ENCODE assay signal across 8 cellular contexts in genomic region chr2:55050133-55050994, GRCh38. TPM values are rescaled to one million over a fixed set of nuclear protein-coding genes. Genes with fewer than 3 reads are reported as not detected.
DNase-seq lines count a peak whose midpoint lies in the region; ATAC-seq and TF ChIP-seq lines count a peak whose summit lies in the region.

A gene with protein sequence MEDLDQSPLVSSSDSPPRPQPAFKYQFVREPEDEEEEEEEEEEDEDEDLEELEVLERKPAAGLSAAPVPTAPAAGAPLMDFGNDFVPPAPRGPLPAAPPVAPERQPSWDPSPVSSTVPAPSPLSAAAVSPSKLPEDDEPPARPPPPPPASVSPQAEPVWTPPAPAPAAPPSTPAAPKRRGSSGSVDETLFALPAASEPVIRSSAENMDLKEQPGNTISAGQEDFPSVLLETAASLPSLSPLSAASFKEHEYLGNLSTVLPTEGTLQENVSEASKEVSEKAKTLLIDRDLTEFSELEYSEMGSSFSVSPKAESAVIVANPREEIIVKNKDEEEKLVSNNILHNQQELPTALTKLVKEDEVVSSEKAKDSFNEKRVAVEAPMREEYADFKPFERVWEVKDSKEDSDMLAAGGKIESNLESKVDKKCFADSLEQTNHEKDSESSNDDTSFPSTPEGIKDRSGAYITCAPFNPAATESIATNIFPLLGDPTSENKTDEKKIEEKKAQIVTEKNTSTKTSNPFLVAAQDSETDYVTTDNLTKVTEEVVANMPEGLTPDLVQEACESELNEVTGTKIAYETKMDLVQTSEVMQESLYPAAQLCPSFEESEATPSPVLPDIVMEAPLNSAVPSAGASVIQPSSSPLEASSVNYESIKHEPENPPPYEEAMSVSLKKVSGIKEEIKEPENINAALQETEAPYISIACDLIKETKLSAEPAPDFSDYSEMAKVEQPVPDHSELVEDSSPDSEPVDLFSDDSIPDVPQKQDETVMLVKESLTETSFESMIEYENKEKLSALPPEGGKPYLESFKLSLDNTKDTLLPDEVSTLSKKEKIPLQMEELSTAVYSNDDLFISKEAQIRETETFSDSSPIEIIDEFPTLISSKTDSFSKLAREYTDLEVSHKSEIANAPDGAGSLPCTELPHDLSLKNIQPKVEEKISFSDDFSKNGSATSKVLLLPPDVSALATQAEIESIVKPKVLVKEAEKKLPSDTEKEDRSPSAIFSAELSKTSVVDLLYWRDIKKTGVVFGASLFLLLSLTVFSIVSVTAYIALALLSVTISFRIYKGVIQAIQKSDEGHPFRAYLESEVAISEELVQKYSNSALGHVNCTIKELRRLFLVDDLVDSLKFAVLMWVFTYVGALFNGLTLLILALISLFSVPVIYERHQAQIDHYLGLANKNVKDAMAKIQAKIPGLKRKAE (minus strand): TSS chr2:55050451. CDS start chr2:55050300, 151 bp downstream.

- H3K27me3 Mint-ChIP-seq in GM23338 (ENCODE audit: insufficient read depth, low read depth, poor library complexity) (peaks cover 17% of the 10 kb centered on the region), naive B cell (no peaks in the 10 kb centered on the region)
- H3K27me3 Mint-ChIP-seq in stimulated activated memory B cell treated with anti-CD40 and anti-IgM and Interleukin-4, amounts not matched to agents 10 μg/mL and 1 μg/mL and 100 μg/mL, for 72 hours = no peaks in the 10 kb centered on the region

- H3K9me3 Mint-ChIP-seq in GM23338 (no peaks in the 10 kb centered on the region), naive B cell (no peaks in the 10 kb centered on the region)
- no peaks in the 10 kb centered on the region for H3K9me3 Mint-ChIP-seq in stimulated activated memory B cell treated with anti-CD40 and anti-IgM and Interleukin-4, amounts not matched to agents 10 μg/mL and 1 μg/mL and 100 μg/mL, for 72 hours

- peaks cover 42% of the 10 kb centered on the region for H3K79me2 ChIP-seq in GM23338 (replicated peaks; ENCODE audit: insufficient read depth)

- H3K36me3 ChIP-seq in GM23338 (ENCODE audit: insufficient read depth) = no peaks in the 10 kb centered on the region; the same call in 1 of the 2 replicates

- H3K4me2 ChIP-seq in GM23338 = peak within 1 kb of the TSS; percentile 83

- H4K20me1 ChIP-seq in GM23338 (replicated peaks; ENCODE audit: insufficient read depth) = peaks cover 20% of the 10 kb centered on the region

- H3K27ac ChIP-seq in GM23338 (ENCODE audit: low read depth) = peak within 1 kb of the TSS; percentile 98

- 0 out of 2 replicates have a peak within 1 kb of the TSS, but pooled peaks have one; percentile 10 for H2AFZ ChIP-seq in GM23338

- no peak for TF ChIP-seq CTCF in GM23338 (conservative IDR thresholded peaks at IDR 0.05; ENCODE audit: low read depth in 2 of 2)

- H3K27me3 ChIP-seq in GM23338 (ENCODE audit: insufficient read depth) = no peaks in the 10 kb centered on the region

- H3K36me3 Mint-ChIP-seq in GM23338 (ENCODE audit: low read depth) (peaks cover 10% of the 10 kb centered on the region; the same call in 1 of the 3 replicates), naive B cell (no peaks in the 10 kb centered on the region)
- peaks cover 12% of the 10 kb centered on the region for H3K36me3 Mint-ChIP-seq in stimulated activated memory B cell treated with anti-CD40 and anti-IgM and Interleukin-4, amounts not matched to agents 10 μg/mL and 1 μg/mL and 100 μg/mL, for 72 hours

- H3K4me1 ChIP-seq in GM23338 (ENCODE audit: insufficient read depth) = peaks cover 38% of the 10 kb centered on the region

- ATAC-seq in GM23338 (peak; percentile 82), naive B cell (ENCODE audit: low read depth in 2 of 2) (peak; percentile 82)
- ATAC-seq in stimulated activated memory B cell treated with anti-CD40 and anti-IgM and Interleukin-4, amounts not matched to agents 10 μg/mL and 1 μg/mL and 100 μg/mL, for 72 hours = peak; percentile 96

- H3K9me2 ChIP-seq in GM23338 (ENCODE audit: insufficient read depth) = no peaks in the 10 kb centered on the region

- peak within 1 kb of the TSS; percentile 90 for H3K4me3 ChIP-seq in GM23338

- H3K27ac Mint-ChIP-seq in GM23338 = peak within 1 kb of the TSS; percentile 99
- peak within 1 kb of the TSS; percentile 97 to 100 (median 99) for H3K27ac Mint-ChIP-seq in naive B cell
- H3K27ac Mint-ChIP-seq in stimulated activated memory B cell treated with anti-CD40 and anti-IgM and Interleukin-4, amounts not matched to agents 10 μg/mL and 1 μg/mL and 100 μg/mL, for 72 hours = peak within 1 kb of the TSS; percentile 92

- H3K4me1 Mint-ChIP-seq in GM23338 (peaks cover 32% of the 10 kb centered on the region), naive B cell (peaks cover 58 to 70% (median 59%) of the 10 kb centered on the region in 3 donors)
- peaks cover 66% of the 10 kb centered on the region for H3K4me1 Mint-ChIP-seq in stimulated activated memory B cell treated with anti-CD40 and anti-IgM and Interleukin-4, amounts not matched to agents 10 μg/mL and 1 μg/mL and 100 μg/mL, for 72 hours

- peak; percentile 100 for DNase-seq in Daoy (ENCODE audit: low read depth)
- peak; percentile 100 for DNase-seq in GM23338 (ENCODE audit: low spot score)
- peak; percentile 100 for DNase-seq in LHCN-M2 (ENCODE audit: low read depth)
- DNase-seq in RPMI8226 = peak; percentile 99
- DNase-seq in activated T-helper 1 cell treated with anti-CD3 and anti-CD28 coated beads, Interleukin-2, amount 50 U/mL, for 16 hours (ENCODE audit: low read depth in 1 of 2, low spot score in 1 of 2) = peak; percentile 95 to 98
- peak; percentile 100 for DNase-seq in fibroblast of gingiva (ENCODE audit: low read depth)
- DNase-seq in naive B cell = peak; percentile 99

- H3K4me3 Mint-ChIP-seq in GM23338 (peak within 1 kb of the TSS; percentile 97), naive B cell (peak within 1 kb of the TSS; percentile 96 to 100 (median 100))
- peak within 1 kb of the TSS; percentile 96 for H3K4me3 Mint-ChIP-seq in stimulated activated memory B cell treated with anti-CD40 and anti-IgM and Interleukin-4, amounts not matched to agents 10 μg/mL and 1 μg/mL and 100 μg/mL, for 72 hours

- no peaks in the 10 kb centered on the region; the same call in 1 of the 2 replicates for H3F3A ChIP-seq in GM23338 (replicated peaks; ENCODE audit: low read depth)

TF ChIP-seq in GM23338, 12 proteins besides CTCF, POLR2A, EP300 and RAD21 (continues in another document):
- TF ChIP-seq POLR2AphosphoS5 (IDR thresholded peaks at IDR 0.05; ENCODE audit: low read depth) (peak; percentile 99), NANOG (IDR thresholded peaks at IDR 0.05; ENCODE audit: borderline replicate concordance) (no peak), ZNF331 (CRISPR knock-in tag; IDR thresholded peaks at IDR 0.05; ENCODE audit: low read depth) (no peak)

RNA-seq across cellular contexts. Expression of the gene that starts here (rescaled TPM):
- 137 TPM in 2 replicates for total RNA-seq in Daoy (2014; rRNA removed; shearing (Covaris generic))
- total RNA-seq in GM23338 (2014; rRNA removed; shearing (Covaris generic)) = 221 and 244 TPM in 2 replicates
- 218 and 221 TPM in 2 replicates for polyA plus RNA-seq in GM23338 (2016; fragmentation: Nextera tagmentation; extraction: Ambion mirVana)
- 547 and 585 TPM in 2 replicates for total RNA-seq in LHCN-M2 (2014; rRNA removed)
- polyA plus RNA-seq in LHCN-M2 (2012) = 869 TPM
- 10 to 100 TPM; 41.3 to 57.8 (median 53.0) TPM for polyA plus RNA-seq in naive B cell (ENCODE audit: low read depth in 6 of 6)

Comparison
In these comparisons a context has a peak if more than half of its experiments do, and no peak if none do; other contexts are left out.
1. Peak in every context shown above with its lines: DNase-seq, ATAC-seq, H3K4me3 ChIP-seq and H3K27ac ChIP-seq.